Comparison of ENCODE assay signal across 17 cellular contexts in the genomic region with DNA sequence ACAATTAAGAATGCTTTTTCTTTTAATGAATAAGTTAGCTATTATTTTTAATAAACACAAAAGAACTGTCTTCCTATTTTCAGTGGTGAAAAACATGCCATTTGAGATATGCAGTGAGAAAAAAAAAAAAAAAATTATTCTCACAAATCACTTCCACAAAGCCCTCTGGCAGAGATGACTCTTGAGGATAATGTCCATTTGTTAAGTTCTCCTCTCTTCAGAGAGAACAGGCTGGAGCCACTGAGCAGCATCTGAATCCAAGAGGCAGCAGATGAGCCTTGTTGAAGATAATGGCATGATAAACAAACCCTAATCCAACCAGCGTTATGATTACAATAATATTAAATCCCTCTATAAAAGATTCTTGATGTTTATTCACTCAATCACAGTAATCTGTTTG.
"Had no signal": no experiment of that assay in that cellular context is flagged by ENCODE, and none has a peak within 500 bp of the region (broad histone marks: within the 10 kb centered on the region; RNA-seq: fewer than 3 reads in every experiment).

No MANE protein-coding gene starts in this region.

- H3K27me3 Mint-ChIP-seq: activated CD4-positive, alpha-beta memory T cell treated with anti-CD3 and anti-CD28 coated beads, Interleukin-2, amount 10 ng/mL, durations not matched to agents 7 days and 5 days; activated naive CD4-positive, alpha-beta T cell treated with anti-CD3 and anti-CD28 coated beads, Interleukin-2, amount 50 U/mL, for 24 hours; natural killer cell treated with Interleukin-12 subunit alpha and Interleukin-12 subunit beta and Interleukin-15 and Interleukin-18, amount 100 ng/mL, for 72 hours; progenitor cell of endocrine pancreas had no signal

- H3K36me3 ChIP-seq: adrenal gland, transverse colon, vagina had no signal

- H3K27ac ChIP-seq: adrenal gland, transverse colon, vagina had no signal

- FAIRE-seq: small intestine had no signal

- H3K4me3 ChIP-seq: adrenal gland, transverse colon, vagina had no signal

- DNase-seq: activated CD4-positive, alpha-beta memory T cell treated with anti-CD3 and anti-CD28 coated beads, Interleukin-2, amount 10 ng/mL, durations not matched to agents 7 days and 5 days; activated CD4-positive, alpha-beta T cell treated with anti-CD3 and anti-CD28 coated beads for 4 hours; activated effector memory CD4-positive, alpha-beta T cell treated with Interleukin-2 at 50 U/mL for 16 hours; activated T-cell treated with anti-CD3 and anti-CD28 coated beads, Interleukin-2, amount 50 U/mL, for 4 hours; adrenal gland; immature natural killer cell; mesendoderm; right cardiac atrium; small intestine; stimulated activated CD4-positive, alpha-beta T cell treated with anti-CD3 and anti-CD28 coated beads, Interleukin-4, amount 100 ng/mL, for 24 hours; stimulated activated naive CD4-positive, alpha-beta T cell; transverse colon had no signal

- H3K4me1 ChIP-seq: adrenal gland had no signal

- H3K27ac Mint-ChIP-seq: activated CD4-positive, alpha-beta memory T cell treated with anti-CD3 and anti-CD28 coated beads, Interleukin-2, amount 10 ng/mL, durations not matched to agents 7 days and 5 days; activated naive CD4-positive, alpha-beta T cell treated with anti-CD3 and anti-CD28 coated beads, Interleukin-2, amount 50 U/mL, for 24 hours; immature natural killer cell; natural killer cell treated with Interleukin-12 subunit alpha and Interleukin-12 subunit beta and Interleukin-15 and Interleukin-18, amount 100 ng/mL, for 72 hours had no signal

- H3K9me3 ChIP-seq: adrenal gland, transverse colon, vagina had no signal

- H3K36me3 Mint-ChIP-seq: immature natural killer cell; natural killer cell treated with Interleukin-12 subunit alpha and Interleukin-12 subunit beta and Interleukin-15 and Interleukin-18, amount 100 ng/mL, for 72 hours had no signal

- H3K9me3 Mint-ChIP-seq: immature natural killer cell had no signal

- ATAC-seq: activated T-cell treated with anti-CD3 and anti-CD28 coated beads, Interleukin-2, amount 50 U/mL, for 4 hours; esophagus mucosa; natural killer cell treated with Interleukin-12 subunit alpha and Interleukin-12 subunit beta and Interleukin-15 and Interleukin-18, amount 100 ng/mL, for 72 hours; right cardiac atrium had no signal

- H3K4me3 Mint-ChIP-seq: activated CD4-positive, alpha-beta memory T cell treated with anti-CD3 and anti-CD28 coated beads, Interleukin-2, amount 10 ng/mL, durations not matched to agents 7 days and 5 days; activated naive CD4-positive, alpha-beta T cell treated with anti-CD3 and anti-CD28 coated beads, Interleukin-2, amount 50 U/mL, for 24 hours; activated T-cell treated with anti-CD3 and anti-CD28 coated beads, Interleukin-2, amount 50 U/mL, for 4 hours; immature natural killer cell; natural killer cell treated with Interleukin-12 subunit alpha and Interleukin-12 subunit beta and Interleukin-15 and Interleukin-18, amount 100 ng/mL, for 72 hours had no signal

- H3K27me3 ChIP-seq: adrenal gland, transverse colon, vagina had no signal

- H3K4me1 Mint-ChIP-seq: activated CD4-positive, alpha-beta memory T cell treated with anti-CD3 and anti-CD28 coated beads, Interleukin-2, amount 10 ng/mL, durations not matched to agents 7 days and 5 days; activated naive CD4-positive, alpha-beta T cell treated with anti-CD3 and anti-CD28 coated beads, Interleukin-2, amount 50 U/mL, for 24 hours; immature natural killer cell had no signal
